In the genomic region with DNA sequence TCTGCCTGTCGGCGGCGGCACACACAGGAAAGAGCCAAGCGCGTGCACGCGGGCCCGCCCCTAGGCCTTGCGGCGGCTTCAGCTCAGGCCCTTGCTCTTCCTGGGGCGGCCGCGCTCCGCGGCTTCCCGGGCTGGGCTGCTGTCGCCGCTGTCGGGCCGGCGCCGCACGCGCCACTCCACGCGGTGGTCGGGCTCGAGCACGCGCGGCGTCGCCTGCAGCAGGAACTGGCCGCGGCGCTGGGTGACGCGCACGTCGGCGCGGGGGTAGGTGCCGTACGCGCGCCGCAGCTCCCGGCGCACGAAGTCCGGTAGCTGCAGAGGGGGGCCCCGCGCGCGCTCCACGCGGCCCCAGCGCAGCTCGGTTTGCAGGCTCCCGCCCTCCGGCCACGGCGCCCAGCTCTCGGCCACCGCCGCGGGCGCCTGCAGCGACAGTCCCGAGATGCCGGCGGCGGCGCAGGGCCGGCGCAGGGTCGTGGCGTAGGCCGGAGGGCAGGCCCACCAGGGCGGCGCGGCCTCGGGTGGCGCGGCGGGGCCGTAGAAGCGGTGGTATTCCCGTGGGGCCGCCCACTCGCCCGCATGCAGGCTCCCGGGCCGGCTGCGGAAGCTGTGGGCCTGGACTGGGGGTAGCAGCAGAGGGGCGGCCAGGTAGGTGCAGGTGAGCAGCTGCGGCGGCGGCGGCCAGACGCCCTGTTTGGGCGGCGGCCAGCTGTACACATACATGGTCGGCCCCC, we compare ENCODE assay signal across 8 cellular contexts. TPM values are rescaled to one million over a fixed set of nuclear protein-coding genes. Genes with fewer than 3 reads are reported as not detected.
DNase-seq lines count a peak whose midpoint lies in the region; ATAC-seq and TF ChIP-seq lines count a peak whose summit lies in the region.

No MANE protein-coding gene starts in this region.

- H3K4me1 ChIP-seq in SJCRH30 (peaks cover 10% of the 10 kb centered on the region), gastroesophageal sphincter (peaks cover 0 to 23% (median 6%) of the 10 kb centered on the region in 3 donors), neutrophil (ENCODE audit: control insufficient read depth in 1 of 2, insufficient read depth in 1 of 2, low read depth in 1 of 2, low read length in 1 of 2) (peaks cover 56% of the 10 kb centered on the region in 2 experiments)

- TF ChIP-seq CTCF in LNCaP clone FGC (IDR thresholded peaks at IDR 0.05; ENCODE audit: control insufficient read depth, extremely low read depth, insufficient read depth) = no peak
- peak in 3 of 4 experiments; percentile 1 to 31 (median 14) for TF ChIP-seq CTCF in gastroesophageal sphincter (IDR thresholded peaks at IDR 0.05)
- TF ChIP-seq CTCF in neutrophil (IDR thresholded peaks at IDR 0.05) = no peak

- no peaks in the 10 kb centered on the region for H3K27me3 ChIP-seq in SJCRH30
- no peaks in the 10 kb centered on the region for H3K27me3 ChIP-seq in gastroesophageal sphincter
- H3K27me3 ChIP-seq in neutrophil = no peaks in the 10 kb centered on the region

- H3K36me3 ChIP-seq in SJCRH30 (no peaks in the 10 kb centered on the region), gastroesophageal sphincter (no peaks in the 10 kb centered on the region), neutrophil (no peaks in the 10 kb centered on the region)

- H3K4me3 ChIP-seq in LNCaP clone FGC (ENCODE audit: low read depth, low read length) = peak overlapping the region; percentile 99
- H3K4me3 ChIP-seq in SJCRH30 = peak overlapping the region; percentile 67
- peak overlapping the region; percentile 62 to 89 for H3K4me3 ChIP-seq in gastroesophageal sphincter
- H3K4me3 ChIP-seq in neutrophil (ENCODE audit: low read depth in 1 of 2, low read length in 1 of 2) = peak overlapping the region; percentile 83 to 85

- peak; percentile 94 for ATAC-seq in gastroesophageal sphincter

- DNase-seq in ELR (ENCODE audit: low read depth) = peak; percentile 82
- peak; percentile 32 for DNase-seq in GOT3 (lab: John Stamatoyannopoulos, UW)
- peak; percentile 70 for DNase-seq in LNCaP clone FGC (ENCODE audit: low read depth)
- DNase-seq in SJCRH30 = peak; percentile 91 to 93
- DNase-seq in activated gamma-delta T cell treated with anti-CD3 and anti-CD28 coated beads, Interleukin-2, amount 50 U/mL, for 16 hours (ENCODE audit: low read depth) = peak; percentile 77
- DNase-seq in superior temporal gyrus (ENCODE audit: extremely low spot score) = peak; percentile 78

- no peak for TF ChIP-seq EP300 in gastroesophageal sphincter (IDR thresholded peaks at IDR 0.05)

- TF ChIP-seq POLR2A in gastroesophageal sphincter (IDR thresholded peaks at IDR 0.05) = peak; percentile 61 to 69

- no CpG with 5 or more reads among the region's 104 CpGs for WGBS in gastroesophageal sphincter (ENCODE audit: low coverage in 1 of 2), 2 donors

- no peaks in the 10 kb centered on the region for H3K9me3 ChIP-seq in SJCRH30 (replicated peaks)
- no peaks in the 10 kb centered on the region for H3K9me3 ChIP-seq in gastroesophageal sphincter
- H3K9me3 ChIP-seq in neutrophil = no peaks in the 10 kb centered on the region

- no peak overlapping the region for H3K27ac ChIP-seq in SJCRH30
- peak overlapping the region; percentile 6 to 93 (median 87) for H3K27ac ChIP-seq in gastroesophageal sphincter
- peak overlapping the region; percentile 74 for H3K27ac ChIP-seq in neutrophil

RNA-seq across cellular contexts. Expression of gene C10orf95, which starts 0.8 kb away (rescaled TPM):
- 0.08 and 0.15 TPM in 2 replicates for total RNA-seq in SJCRH30 (2014; rRNA removed; shearing (Covaris generic))
- total RNA-seq in gastroesophageal sphincter = not detected

RNA-seq across cellular contexts. Expression of gene CUEDC2, which starts 18.2 kb away (rescaled TPM):
- total RNA-seq in SJCRH30 (2014; rRNA removed; shearing (Covaris generic)) = 94.8 and 101 TPM in 2 replicates
- total RNA-seq in gastroesophageal sphincter = 10 to 100 TPM; 61.4 to 84.3 (median 67.5) TPM

RNA-seq across cellular contexts. Expression of gene FBXL15, which starts 29.9 kb away (rescaled TPM):
- total RNA-seq in SJCRH30 (2014; rRNA removed; shearing (Covaris generic)) = 5.8 and 6.1 TPM in 2 replicates
- total RNA-seq in gastroesophageal sphincter = 10 to 100 TPM; 18.6 to 41.9 (median 26.1) TPM

RNA-seq across cellular contexts. Expression of gene PSD, which starts 32.0 kb away (rescaled TPM):
- total RNA-seq in SJCRH30 (2014; rRNA removed; shearing (Covaris generic)) = 0.18 and 0.26 TPM in 2 replicates
- 100 to 1,000 TPM in 1 of 4 donors, 10 to 100 TPM in 3; 28.6 to 195 (median 41.4) TPM for total RNA-seq in gastroesophageal sphincter

RNA-seq across cellular contexts. Expression of gene ACTR1A, which starts 52.0 kb away (rescaled TPM):
- 257 and 271 TPM in 2 replicates for total RNA-seq in SJCRH30 (2014; rRNA removed; shearing (Covaris generic))
- total RNA-seq in gastroesophageal sphincter = 100 to 1,000 TPM; 157 to 221 (median 179) TPM

Comparison
In these comparisons a context has a peak if more than half of its experiments do, and no peak if none do; other contexts are left out.
1. DNase-seq: peak in every context shown above with its lines; median percentile 92 in SJCRH30; 82 in ELR; 78 in superior temporal gyrus; 77 in activated gamma-delta T cell treated with anti-CD3 and anti-CD28 coated beads, Interleukin-2, amount 50 U/mL, for 16 hours; 70 in LNCaP clone FGC; 32 in GOT3.
2. CTCF ChIP-seq: peak in gastroesophageal sphincter (3 of 4); none in LNCaP clone FGC (single experiment) and neutrophil (single experiment).
3. Peak in every context shown above with its lines, with median percentiles within 50 percentile points of each other: H3K4me3 ChIP-seq.